Comparison of ENCODE assay signal across 14 cellular contexts in genomic region chr6:112839525-112839961, GRCh38.
A peak's percentile ranks its signal among the peaks of the same experiment; 100 is the strongest.
DNase-seq lines count a peak whose midpoint lies in the region; ATAC-seq and TF ChIP-seq lines count a peak whose summit lies in the region.
"Had no signal": no experiment of that assay in that cellular context is flagged by ENCODE, and none has a peak within 500 bp of the region (broad histone marks: within the 10 kb centered on the region; RNA-seq: fewer than 3 reads in every experiment).

No MANE protein-coding gene starts in this region.

- no peak overlapping the region for H3K4me3 ChIP-seq in mammary epithelial cell (replicated peaks in 1 of 3; ENCODE audit: insufficient read depth in 1 of 3, low read depth in 2 of 3, low read length in 3 of 3)
- H3K4me3 ChIP-seq: A549 had no signal

- no peaks in the 10 kb centered on the region for H3K4me1 ChIP-seq in mammary epithelial cell (ENCODE audit: insufficient read depth, low read length)
- H3K4me1 ChIP-seq: A549 had no signal

- no TSS peak for BruUV-seq in mammary epithelial cell (replicated peaks; lab: Mats Ljungman, UMichigan)

- ATAC-seq in Right ventricle myocardium inferior (peak; percentile 84), HG03565 (IDR thresholded peaks at IDR 0.05; ENCODE audit: unreplicated experiment) (no peak)
- ATAC-seq: A549 had no signal

- no peaks in the 10 kb centered on the region for H3K27me3 ChIP-seq in mammary epithelial cell (ENCODE audit: insufficient read depth, low read length)

- no peaks in the 10 kb centered on the region for H3K9me3 ChIP-seq in mammary epithelial cell (replicated peaks; ENCODE audit: insufficient read depth, low read length)
- H3K9me3 ChIP-seq: A549 had no signal

- no peak overlapping the region for H3K4me2 ChIP-seq in mammary epithelial cell (ENCODE audit: insufficient read depth, low read depth, low read length)
- H3K4me2 ChIP-seq: A549, KMS-11 had no signal

- no peak for TF ChIP-seq CTCF in mammary epithelial cell (conservative IDR thresholded peaks at IDR 0.05 in 1 of 2, IDR thresholded peaks at IDR 0.05 in 1 of 2; ENCODE audit: extremely low read depth in 1 of 2, insufficient read depth in 1 of 2, low read depth in 1 of 2, low read length in 2 of 2)

- no peaks in the 10 kb centered on the region for H3K36me3 ChIP-seq in mammary epithelial cell (ENCODE audit: insufficient read depth, low read length)

- dilution Hi-C loops in mammary epithelial cell (cut with HindIII; ENCODE audit: low sequenced_read_pairs) = no loop called here

- no peaks in the 10 kb centered on the region for H4K20me1 ChIP-seq in mammary epithelial cell (ENCODE audit: insufficient read depth, low read length)

- DNase-seq in Right ventricle myocardium inferior (ENCODE audit: missing footprints) (no peak), cardiac septum (ENCODE audit: low spot score) (no peak), mammary epithelial cell (peak; percentile 42), hepatic stellate cell (ENCODE audit: low spot score) (peak; percentile 27), NCI-H2227 (lab: John Stamatoyannopoulos, UW; ENCODE audit: unreplicated experiment) (no peak), T-helper 2 cell (no peak)
- DNase-seq in activated CD8-positive, alpha-beta memory T cell treated with anti-CD3 and anti-CD28 coated beads, Interleukin-2, amount 50 U/mL, for 4 hours = no peak
- DNase-seq: activated CD4-positive, alpha-beta T cell treated with anti-CD3 and anti-CD28 coated beads for 48 hours; DMS79; NCI-H1930; nephron progenitor cell had no signal

- CTCF ChIA-PET in mammary epithelial cell (lab: Charles Lee; ENCODE audit: low non-redundant PET) = interaction anchor here (0.7 kb wide), 1 partner anchor 66 kb away, joined by 7 read pairs; no protein-coding TSS in a partner anchor

- H2AFZ ChIP-seq in mammary epithelial cell (ENCODE audit: low read depth, low read length) = no peak overlapping the region

- H3K27ac ChIP-seq in mammary epithelial cell (ENCODE audit: insufficient read depth, low read depth, low read length) = no peak overlapping the region
- H3K27ac ChIP-seq: A549, KMS-11 had no signal

- intact Hi-C loops in Right ventricle myocardium inferior (cut with DNase I) (no loop called here), cardiac septum (cut with DNase I) (no loop called here), mammary epithelial cell (cut with micrococcal nuclease) (no loop called here)

- H3K9ac ChIP-seq in mammary epithelial cell (ENCODE audit: insufficient read depth, low read length) = no peak overlapping the region
- H3K9ac ChIP-seq: KMS-11 had no signal

- no peaks in the 10 kb centered on the region for H3K79me2 ChIP-seq in mammary epithelial cell (ENCODE audit: insufficient read depth, low read length)

- in situ Hi-C loops in mammary epithelial cell (cut with MboI; ENCODE audit: low sequenced_read_pairs in 2 of 2) = loop anchor here in 1 of 2 donors (10.0 kb wide), 1 partner anchor 55 kb away; no protein-coding TSS in a partner anchor

Comparison
In these comparisons a context has a peak if more than half of its experiments do, and no peak if none do; other contexts are left out.
1. DNase-seq: peak in mammary epithelial cell (single experiment) and hepatic stellate cell (single experiment); none in Right ventricle myocardium inferior (single experiment), cardiac septum (single experiment), NCI-H2227 (single experiment), T-helper 2 cell (0 of 5) and activated CD8-positive, alpha-beta memory T cell treated with anti-CD3 and anti-CD28 coated beads, Interleukin-2, amount 50 U/mL, for 4 hours (single experiment).